Comparison of ENCODE assay signal across 7 cellular contexts in genomic region chr9:97307091-97307490, GRCh38. TPM values are rescaled to one million over a fixed set of nuclear protein-coding genes. Genes with fewer than 3 reads are reported as not detected.
DNase-seq lines count a peak whose midpoint lies in the region; ATAC-seq and TF ChIP-seq lines count a peak whose summit lies in the region.

No MANE protein-coding gene starts in this region.

- H3K27ac ChIP-seq in lung (ENCODE audit: low read depth in 1 of 2, low read length in 1 of 2), result no peak overlapping the region
- H3K27ac ChIP-seq in subcutaneous abdominal adipose tissue (ENCODE audit: low read depth, low read length), result no peak overlapping the region

- H3K36me3 Mint-ChIP-seq in activated T-helper 2 cell treated with anti-CD3 and anti-CD28 coated beads, Interferon-gamma antibody, Interleukin-2, Interleukin-4, amounts not matched to agents 10 μg/mL and 5 μg/mL and 100 μg/mL, durations not matched to agents 14 hours and 24 hours and 36 hours (ENCODE audit: low read depth), result no peaks in the 10 kb centered on the region

- H3K4me3 Mint-ChIP-seq in activated T-helper 2 cell treated with anti-CD3 and anti-CD28 coated beads, Interferon-gamma antibody, Interleukin-2, Interleukin-4, amounts not matched to agents 10 μg/mL and 5 μg/mL and 100 μg/mL, durations not matched to agents 14 hours and 24 hours and 36 hours (ENCODE audit: low read depth), result no peak overlapping the region

- H3K27ac Mint-ChIP-seq in activated T-helper 2 cell treated with anti-CD3 and anti-CD28 coated beads, Interferon-gamma antibody, Interleukin-2, Interleukin-4, amounts not matched to agents 10 μg/mL and 5 μg/mL and 100 μg/mL, durations not matched to agents 14 hours and 24 hours and 36 hours, result no peak overlapping the region

- H3K4me1 Mint-ChIP-seq in activated T-helper 2 cell treated with anti-CD3 and anti-CD28 coated beads, Interferon-gamma antibody, Interleukin-2, Interleukin-4, amounts not matched to agents 10 μg/mL and 5 μg/mL and 100 μg/mL, durations not matched to agents 14 hours and 24 hours and 36 hours (ENCODE audit: low read depth), result no peaks in the 10 kb centered on the region

- H3K9me3 ChIP-seq in endocrine pancreas (ENCODE audit: control insufficient read depth, low read length) (no peaks in the 10 kb centered on the region), lung (ENCODE audit: control insufficient read depth in 2 of 2, insufficient read depth in 1 of 2, low read length in 1 of 2) (no peaks in the 10 kb centered on the region), subcutaneous abdominal adipose tissue (ENCODE audit: control insufficient read depth in 5 of 5, low read length in 5 of 5) (peaks cover 0 to 3% (median 0%) of the 10 kb centered on the region in 5 donors)

- WGBS in lung, 2 donors, result 19 to 39% methylated on average over 19 of the region's 19 CpGs

- H3K27me3 ChIP-seq in endocrine pancreas (ENCODE audit: control insufficient read depth, insufficient read depth, low read length) (no peaks in the 10 kb centered on the region), lung (ENCODE audit: control insufficient read depth, insufficient read depth) (no peaks in the 10 kb centered on the region), subcutaneous abdominal adipose tissue (ENCODE audit: control insufficient read depth in 5 of 5, insufficient read depth in 4 of 5, low read length in 5 of 5) (no peaks in the 10 kb centered on the region)

- H3K9ac ChIP-seq in endocrine pancreas (ENCODE audit: control insufficient read depth, insufficient read depth, low read length), result no peak overlapping the region
- peak overlapping the region in 2 of 5 donors; percentile 50 to 56 for H3K9ac ChIP-seq in subcutaneous abdominal adipose tissue (ENCODE audit: low read length in 5 of 5)

- peaks cover 3% of the 10 kb centered on the region for H3K27me3 Mint-ChIP-seq in activated T-helper 2 cell treated with anti-CD3 and anti-CD28 coated beads, Interferon-gamma antibody, Interleukin-2, Interleukin-4, amounts not matched to agents 10 μg/mL and 5 μg/mL and 100 μg/mL, durations not matched to agents 14 hours and 24 hours and 36 hours (ENCODE audit: low read depth)

- DNase-seq in NCI-H2029 (lab: John Stamatoyannopoulos, UW), result peak; percentile 83
- peak; percentile 88 for DNase-seq in lung (ENCODE audit: low spot score)
- DNase-seq in activated T-helper 2 cell treated with anti-CD3 and anti-CD28 coated beads, Interferon-gamma antibody, Interleukin-2, Interleukin-4, amounts not matched to agents 10 μg/mL and 5 μg/mL and 100 μg/mL, durations not matched to agents 14 hours and 24 hours and 36 hours (ENCODE audit: low spot score), result no peak
- no peak for DNase-seq in NCI-H446 (lab: John Stamatoyannopoulos, UW)
- DNase-seq in HCEC 1CT, result no peak

- peaks cover 2% of the 10 kb centered on the region for H3K9me3 Mint-ChIP-seq in activated T-helper 2 cell treated with anti-CD3 and anti-CD28 coated beads, Interferon-gamma antibody, Interleukin-2, Interleukin-4, amounts not matched to agents 10 μg/mL and 5 μg/mL and 100 μg/mL, durations not matched to agents 14 hours and 24 hours and 36 hours

- ATAC-seq in lung (ENCODE audit: insufficient read depth, low FRiP score), result peak; percentile 85

- H3K36me3 ChIP-seq in endocrine pancreas (ENCODE audit: control insufficient read depth, insufficient read depth, low read length), result no peaks in the 10 kb centered on the region
- H3K36me3 ChIP-seq in lung (ENCODE audit: control insufficient read depth in 2 of 2, insufficient read depth in 2 of 2, low read length in 2 of 2), result peaks cover 0 to 1% of the 10 kb centered on the region in 2 donors
- H3K36me3 ChIP-seq in subcutaneous abdominal adipose tissue (ENCODE audit: control insufficient read depth in 5 of 5, insufficient read depth in 5 of 5, low read length in 5 of 5), result peaks cover 0 to 26% (median 16%) of the 10 kb centered on the region in 5 donors

- no peaks in the 10 kb centered on the region for H3K4me1 ChIP-seq in endocrine pancreas (ENCODE audit: control insufficient read depth, insufficient read depth, low read length)
- H3K4me1 ChIP-seq in lung (ENCODE audit: control insufficient read depth in 2 of 2, insufficient read depth in 2 of 2, low read length in 2 of 2), result peaks cover 0 to 5% of the 10 kb centered on the region in 2 donors
- H3K4me1 ChIP-seq in subcutaneous abdominal adipose tissue (ENCODE audit: control insufficient read depth in 5 of 5, insufficient read depth in 5 of 5, low read length in 5 of 5), result peaks cover 0 to 16% (median 12%) of the 10 kb centered on the region in 5 donors

- no peak for TF ChIP-seq CTCF in lung (IDR thresholded peaks at IDR 0.05; ENCODE audit: control extremely low read depth, extremely low read depth)

- H3K4me3 ChIP-seq in endocrine pancreas (ENCODE audit: control insufficient read depth, insufficient read depth, low read length) (peak overlapping the region; percentile 47), lung (no peak overlapping the region), subcutaneous abdominal adipose tissue (ENCODE audit: low read depth in 1 of 5, low read length in 5 of 5) (peak overlapping the region in 4 of 5 donors; percentile 49 to 66 (median 55))

- intact Hi-C loops in activated T-helper 2 cell treated with anti-CD3 and anti-CD28 coated beads, Interferon-gamma antibody, Interleukin-2, Interleukin-4, amounts not matched to agents 10 μg/mL and 5 μg/mL and 100 μg/mL, durations not matched to agents 14 hours and 24 hours and 36 hours (cut with micrococcal nuclease), result no loop called here

RNA-seq across cellular contexts. Expression of gene CCDC180, which starts 0.4 kb away (rescaled TPM):
- 10 to 100 TPM; 14.3 to 34.3 TPM for total RNA-seq in lung
- polyA plus RNA-seq in lung, result 1 to 10 TPM; 3.3 to 5.8 TPM
- total RNA-seq in activated T-helper 2 cell treated with anti-CD3 and anti-CD28 coated beads, Interferon-gamma antibody, Interleukin-2, Interleukin-4, amounts not matched to agents 10 μg/mL and 5 μg/mL and 100 μg/mL, durations not matched to agents 14 hours and 24 hours and 36 hours, result 3.4 and 3.5 TPM in 2 replicates

Comparison
In these comparisons a context has a peak if more than half of its experiments do, and no peak if none do; other contexts are left out.
1. DNase-seq: peak in NCI-H2029 (single experiment) and lung (single experiment); none in activated T-helper 2 cell treated with anti-CD3 and anti-CD28 coated beads, Interferon-gamma antibody, Interleukin-2, Interleukin-4, amounts not matched to agents 10 μg/mL and 5 μg/mL and 100 μg/mL, durations not matched to agents 14 hours and 24 hours and 36 hours (single experiment), NCI-H446 (0 of 2) and HCEC 1CT (single experiment).